Comparison of ENCODE assay signal across 1 cellular context in the genomic region with DNA sequence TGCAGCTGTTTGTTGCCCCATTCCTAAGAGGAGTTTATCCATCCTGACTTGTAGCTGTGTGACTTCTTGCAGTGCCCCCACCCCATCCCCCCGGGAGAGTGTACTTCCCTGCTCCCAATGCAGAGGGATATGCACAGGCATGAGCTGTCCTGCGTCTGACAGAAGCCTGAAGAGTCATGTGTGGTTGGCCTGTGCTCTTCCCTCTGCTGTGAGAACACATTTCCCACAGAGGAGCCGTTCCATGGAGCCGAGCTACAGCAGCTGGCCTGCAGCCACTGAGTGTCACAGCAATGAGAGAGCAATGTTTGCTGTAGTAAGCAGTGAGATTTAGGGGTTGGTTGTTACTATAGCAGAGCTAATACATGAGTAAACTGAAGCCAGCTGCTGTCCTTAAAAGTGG.
TF ChIP-seq lines count a peak whose summit lies in the region.

No MANE protein-coding gene starts in this region.

TF ChIP-seq in HepG2, 621 proteins besides CTCF, POLR2A, EP300 and RAD21:
- TF ChIP-seq ZNF432 (CRISPR knock-in tag; IDR thresholded peaks at IDR 0.05; ENCODE audit: borderline replicate concordance) (no peak), DPF2 (CRISPR knock-in tag; IDR thresholded peaks at IDR 0.05; ENCODE audit: borderline replicate concordance, low read depth) (no peak), ZSCAN30 (CRISPR knock-in tag; IDR thresholded peaks at IDR 0.05) (no peak), ZFP90 (CRISPR knock-in tag; IDR thresholded peaks at IDR 0.05; ENCODE audit: borderline replicate concordance) (no peak), FOXP1 (IDR thresholded peaks at IDR 0.05) (no peak), FOXP1 (CRISPR knock-in tag; IDR thresholded peaks at IDR 0.05) (no peak), HMG20A (CRISPR knock-in tag; IDR thresholded peaks at IDR 0.05; ENCODE audit: borderline replicate concordance) (no peak), ZKSCAN1 (IDR thresholded peaks at IDR 0.05; ENCODE audit: low read length) (no peak), NAIF1 (CRISPR knock-in tag; IDR thresholded peaks at IDR 0.05; ENCODE audit: borderline replicate concordance) (no peak), BCL6 (CRISPR knock-in tag; IDR thresholded peaks at IDR 0.05) (no peak), ARNT (IDR thresholded peaks at IDR 0.05) (no peak)
- TF ChIP-seq, protein P1, sequence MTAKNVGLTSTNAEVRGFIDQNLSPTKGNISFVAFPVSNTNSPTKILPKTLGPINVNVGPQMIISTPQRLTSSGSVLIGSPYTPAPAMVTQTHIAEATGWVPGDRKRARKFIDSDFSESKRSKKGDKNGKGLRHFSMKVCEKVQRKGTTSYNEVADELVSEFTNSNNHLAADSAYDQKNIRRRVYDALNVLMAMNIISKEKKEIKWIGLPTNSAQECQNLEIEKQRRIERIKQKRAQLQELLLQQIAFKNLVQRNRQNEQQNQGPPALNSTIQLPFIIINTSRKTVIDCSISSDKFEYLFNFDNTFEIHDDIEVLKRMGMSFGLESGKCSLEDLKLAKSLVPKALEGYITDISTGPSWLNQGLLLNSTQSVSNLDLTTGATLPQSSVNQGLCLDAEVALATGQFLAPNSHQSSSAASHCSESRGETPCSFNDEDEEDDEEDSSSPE (CRISPR knock-in tag; IDR thresholded peaks at IDR 0.05): no peak
- TF ChIP-seq, protein P2, sequence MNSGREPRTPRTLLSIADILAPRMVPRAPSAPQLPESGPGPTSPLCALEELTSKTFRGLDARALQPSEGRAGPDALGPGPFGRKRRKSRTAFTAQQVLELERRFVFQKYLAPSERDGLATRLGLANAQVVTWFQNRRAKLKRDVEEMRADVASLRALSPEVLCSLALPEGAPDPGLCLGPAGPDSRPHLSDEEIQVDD (CRISPR knock-in tag; IDR thresholded peaks at IDR 0.05; ENCODE audit: borderline replicate concordance): no peak
- TF ChIP-seq, protein P3, sequence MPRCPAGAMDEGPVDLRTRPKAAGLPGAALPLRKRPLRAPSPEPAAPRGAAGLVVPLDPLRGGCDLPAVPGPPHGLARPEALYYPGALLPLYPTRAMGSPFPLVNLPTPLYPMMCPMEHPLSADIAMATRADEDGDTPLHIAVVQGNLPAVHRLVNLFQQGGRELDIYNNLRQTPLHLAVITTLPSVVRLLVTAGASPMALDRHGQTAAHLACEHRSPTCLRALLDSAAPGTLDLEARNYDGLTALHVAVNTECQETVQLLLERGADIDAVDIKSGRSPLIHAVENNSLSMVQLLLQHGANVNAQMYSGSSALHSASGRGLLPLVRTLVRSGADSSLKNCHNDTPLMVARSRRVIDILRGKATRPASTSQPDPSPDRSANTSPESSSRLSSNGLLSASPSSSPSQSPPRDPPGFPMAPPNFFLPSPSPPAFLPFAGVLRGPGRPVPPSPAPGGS (CRISPR knock-in tag; IDR thresholded peaks at IDR 0.05): no peak
- TF ChIP-seq, protein P4, sequence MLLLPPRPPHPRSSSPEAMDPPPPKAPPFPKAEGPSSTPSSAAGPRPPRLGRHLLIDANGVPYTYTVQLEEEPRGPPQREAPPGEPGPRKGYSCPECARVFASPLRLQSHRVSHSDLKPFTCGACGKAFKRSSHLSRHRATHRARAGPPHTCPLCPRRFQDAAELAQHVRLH (CRISPR knock-in tag; IDR thresholded peaks at IDR 0.05; ENCODE audit: borderline replicate concordance, low read depth): no peak
- TF ChIP-seq, protein P5, sequence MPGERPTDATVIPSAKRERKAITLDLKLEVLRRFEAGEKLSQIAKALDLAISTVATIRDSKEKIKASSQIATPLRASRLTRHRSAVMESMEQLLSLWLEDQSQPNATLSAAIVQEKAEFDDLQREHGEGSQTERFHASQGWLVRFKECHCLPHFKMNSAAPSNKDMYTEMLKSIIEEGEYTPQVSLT (CRISPR knock-in tag; IDR thresholded peaks at IDR 0.05; ENCODE audit: borderline replicate concordance, low read depth): no peak
